Comparison of ENCODE assay signal across 8 cellular contexts in genomic region chr17:34981538-34982241, GRCh38. TPM values are rescaled to one million over a fixed set of nuclear protein-coding genes. Genes with fewer than 3 reads are reported as not detected.
A peak's percentile ranks its signal among the peaks of the same experiment; 100 is the strongest.
DNase-seq lines count a peak whose midpoint lies in the region; ATAC-seq and TF ChIP-seq lines count a peak whose summit lies in the region.

No MANE protein-coding gene starts in this region.

- peak overlapping the region; percentile 96 for H3K27ac Mint-ChIP-seq in activated naive CD4-positive, alpha-beta T cell treated with anti-CD3 and anti-CD28 coated beads, Interleukin-2, amount 50 U/mL, for 24 hours

- peak overlapping the region; percentile 90 for H3K4me3 ChIP-seq in SJCRH30
- H3K4me3 ChIP-seq in esophagus (ENCODE audit: low read depth in 1 of 2, low read length in 2 of 2): peak overlapping the region; percentile 69 to 90
- H3K4me3 ChIP-seq in prostate gland: peak overlapping the region; percentile 85 to 91

- intact Hi-C loops in prostate gland (cut with DNase I): loop anchor here (1.0 kb wide), 1 partner anchor 82 kb away; the partner anchor contains the start of gene RFFL

- ATAC-seq in HG03521 (IDR thresholded peaks at IDR 0.05; ENCODE audit: unreplicated experiment): no peak

- H3K4me3 Mint-ChIP-seq in activated naive CD4-positive, alpha-beta T cell treated with anti-CD3 and anti-CD28 coated beads, Interleukin-2, amount 50 U/mL, for 24 hours: peak overlapping the region; percentile 95

- peak overlapping the region; percentile 95 for H3K27ac ChIP-seq in SJCRH30
- H3K27ac ChIP-seq in esophagus (ENCODE audit: low read depth in 2 of 2, low read length in 1 of 2): peak overlapping the region; percentile 94 to 99
- peak overlapping the region; percentile 99 to 100 for H3K27ac ChIP-seq in prostate gland

- 12 to 15% methylated on average over 8 of the region's 8 CpGs for WGBS in esophagus, 2 donors
- 5% methylated on average over 8 of the region's 8 CpGs for WGBS in prostate gland

- 0 out of 2 replicates have a peak, but pooled peaks cover 5% of the 10 kb centered on the region for H3K4me1 ChIP-seq in SJCRH30
- H3K4me1 ChIP-seq in esophagus (ENCODE audit: control insufficient read depth in 2 of 2, insufficient read depth in 2 of 2, low read length in 1 of 2): peaks cover 0 to 5% of the 10 kb centered on the region in 2 donors
- H3K4me1 ChIP-seq in prostate gland (replicated peaks): no peaks in the 10 kb centered on the region

- no peak for DNase-seq in activated naive CD4-positive, alpha-beta T cell (lab: John Stamatoyannopoulos, UW)
- no peak for DNase-seq in SJCRH30
- no peak for DNase-seq in prostate gland (ENCODE audit: low spot score)
- DNase-seq in globus pallidus (ENCODE audit: low spot score): no peak
- no peak for DNase-seq in NCI-H2196 treated with DMSO at 0.1 percent for 48 hours (lab: John Stamatoyannopoulos, UW; ENCODE audit: unreplicated experiment)

- TF ChIP-seq CTCF in prostate gland (IDR thresholded peaks at IDR 0.05): no peak

- no peaks in the 10 kb centered on the region for H3K9me3 ChIP-seq in SJCRH30 (replicated peaks)
- H3K9me3 ChIP-seq in esophagus (ENCODE audit: control insufficient read depth in 2 of 2, insufficient read depth in 1 of 2, low read depth in 1 of 2, low read length in 1 of 2): no peaks in the 10 kb centered on the region
- H3K9me3 ChIP-seq in prostate gland: no peaks in the 10 kb centered on the region

- H3K27me3 Mint-ChIP-seq in activated naive CD4-positive, alpha-beta T cell treated with anti-CD3 and anti-CD28 coated beads, Interleukin-2, amount 50 U/mL, for 24 hours: no peaks in the 10 kb centered on the region

- TF ChIP-seq POLR2A in prostate gland (IDR thresholded peaks at IDR 0.05): no peak

- H3K4me1 Mint-ChIP-seq in activated naive CD4-positive, alpha-beta T cell treated with anti-CD3 and anti-CD28 coated beads, Interleukin-2, amount 50 U/mL, for 24 hours: peaks cover 57% of the 10 kb centered on the region

- peaks cover 8% of the 10 kb centered on the region for H3K36me3 Mint-ChIP-seq in activated naive CD4-positive, alpha-beta T cell treated with anti-CD3 and anti-CD28 coated beads, Interleukin-2, amount 50 U/mL, for 24 hours

- H3K36me3 ChIP-seq in SJCRH30 (peaks cover 21% of the 10 kb centered on the region), esophagus (ENCODE audit: control insufficient read depth in 2 of 2, insufficient read depth in 2 of 2, low read length in 1 of 2) (no peaks in the 10 kb centered on the region), prostate gland (no peaks in the 10 kb centered on the region)

- H3K9me3 Mint-ChIP-seq in activated naive CD4-positive, alpha-beta T cell treated with anti-CD3 and anti-CD28 coated beads, Interleukin-2, amount 50 U/mL, for 24 hours: no peaks in the 10 kb centered on the region

- H3K27me3 ChIP-seq in SJCRH30 (no peaks in the 10 kb centered on the region), esophagus (ENCODE audit: control insufficient read depth in 1 of 2, insufficient read depth in 2 of 2, low read length in 2 of 2) (no peaks in the 10 kb centered on the region), prostate gland (replicated peaks; ENCODE audit: insufficient read depth) (no peaks in the 10 kb centered on the region)

RNA-seq across cellular contexts. Expression of gene LIG3, which starts 1.4 kb away (rescaled TPM):
- total RNA-seq in SJCRH30 (2014; rRNA removed; shearing (Covaris generic)): 81.6 and 90.6 TPM in 2 replicates
- polyA plus RNA-seq in esophagus: 1 to 10 TPM; 6.2 to 9.2 TPM
- total RNA-seq in prostate gland: 10 to 100 TPM; 49.2 to 54.0 TPM

RNA-seq across cellular contexts. Expression of gene ZNF830, which starts 20.4 kb away (rescaled TPM):
- 22.4 and 25.4 TPM in 2 replicates for total RNA-seq in SJCRH30 (2014; rRNA removed; shearing (Covaris generic))
- polyA plus RNA-seq in esophagus: 1 to 10 TPM; 6.5 to 7.9 TPM
- total RNA-seq in prostate gland: 10 to 100 TPM; 15.0 to 21.0 TPM

RNA-seq across cellular contexts. Expression of gene CCT6B, which starts 20.4 kb away (rescaled TPM):
- total RNA-seq in SJCRH30 (2014; rRNA removed; shearing (Covaris generic)): 0.46 and 0.79 TPM in 2 replicates
- polyA plus RNA-seq in esophagus: 1 to 10 TPM in 1 of 2 donors, under 1 TPM in 1; 0.80 to 1.0 TPM
- 10 to 100 TPM in 1 of 2 donors, 1 to 10 TPM in 1; 7.1 to 11.9 TPM for total RNA-seq in prostate gland
